Comparison of ENCODE assay signal across 8 cellular contexts in the genomic region with DNA sequence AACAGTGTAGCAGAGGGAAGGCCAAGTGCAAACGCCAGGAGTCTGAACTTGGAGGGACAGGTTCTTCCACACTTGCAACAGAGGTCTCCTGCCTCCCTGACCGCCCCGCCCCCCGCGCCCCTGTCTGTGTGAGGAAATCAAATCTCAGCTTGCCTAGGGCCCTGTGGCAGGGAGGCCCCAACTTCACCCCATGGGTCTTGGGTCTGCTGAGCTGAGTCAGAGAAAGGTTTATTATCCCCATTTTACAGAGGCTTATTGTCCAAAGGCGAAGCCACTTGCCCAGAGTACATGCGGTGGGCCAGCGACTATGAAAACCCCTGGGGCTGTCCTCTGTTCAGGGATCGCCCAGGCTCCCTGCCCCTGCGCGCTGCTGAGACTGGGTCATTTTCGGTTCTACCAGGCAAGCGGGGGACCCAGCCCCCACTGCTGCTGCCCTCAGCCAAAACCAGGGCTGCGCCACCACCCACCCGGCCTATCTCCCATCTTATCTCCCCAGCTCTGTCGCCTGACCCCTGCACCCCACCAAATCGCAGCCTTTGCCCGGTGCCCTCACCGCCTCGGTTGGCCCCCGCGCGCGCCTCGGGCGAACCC. TPM values are rescaled to one million over a fixed set of nuclear protein-coding genes. Genes with fewer than 3 reads are reported as not detected.
DNase-seq lines count a peak whose midpoint lies in the region; ATAC-seq and TF ChIP-seq lines count a peak whose summit lies in the region.

No MANE protein-coding gene starts in this region.

- DNase-seq in WERI-Rb-1 = no peak
- peak; percentile 27 to 74 (median 65) for DNase-seq in right cardiac atrium
- no peak for DNase-seq in gastrocnemius medialis
- no peak for DNase-seq in HT-29 (ENCODE audit: low spot score)
- no peak for DNase-seq in DMS79 treated with DMSO at 0.1 percent for 48 hours (lab: John Stamatoyannopoulos, UW)
- DNase-seq in NCI-H187 treated with DMSO at 0.1 percent for 48 hours (lab: John Stamatoyannopoulos, UW) = no peak

- H3K9me3 ChIP-seq in WERI-Rb-1 (ENCODE audit: severe bottlenecking) (no peaks in the 10 kb centered on the region), right cardiac atrium (ENCODE audit: control insufficient read depth, low read length) (no peaks in the 10 kb centered on the region), gastrocnemius medialis (no peaks in the 10 kb centered on the region)

- TF ChIP-seq CTCF in WERI-Rb-1 (IDR thresholded peaks at IDR 0.05; ENCODE audit: low read depth, low read length) (no peak), gastrocnemius medialis (IDR thresholded peaks at IDR 0.05 in 4 of 5, conservative IDR thresholded peaks at IDR 0.05 in 1 of 5) (no peak)

- WGBS in right cardiac atrium = 38% methylated on average over 26 of the region's 26 CpGs

- H3K36me3 ChIP-seq in WERI-Rb-1 = peaks cover 5% of the 10 kb centered on the region
- no peaks in the 10 kb centered on the region for H3K36me3 ChIP-seq in gastrocnemius medialis

- intact Hi-C loops in right cardiac atrium (cut with DNase I) = no loop called here
- intact Hi-C loops in gastrocnemius medialis (cut with DNase I; ENCODE audit: low total_unique reads) = no loop called here

- TF ChIP-seq POLR2A in gastrocnemius medialis (IDR thresholded peaks at IDR 0.05) = no peak
- no peak for TF ChIP-seq POLR2A in GM18505 (IDR thresholded peaks at IDR 0.05; ENCODE audit: borderline replicate concordance, extremely low read depth, insufficient read depth, insufficient read length)

- ATAC-seq in GM19035 (IDR thresholded peaks at IDR 0.05; ENCODE audit: unreplicated experiment) = peak; percentile 5
- ATAC-seq in right cardiac atrium = peak; percentile 12 to 38
- no peak for ATAC-seq in gastrocnemius medialis
- no peak for ATAC-seq in GM18505 (IDR thresholded peaks at IDR 0.05; ENCODE audit: unreplicated experiment)

- H3K27ac ChIP-seq in WERI-Rb-1 (peak overlapping the region; percentile 71), right cardiac atrium (ENCODE audit: low read length) (no peak overlapping the region), gastrocnemius medialis (peak overlapping the region in 1 of 4 donors; percentile 21)

- H3K27me3 ChIP-seq in WERI-Rb-1 (ENCODE audit: insufficient read depth, low read depth, severe bottlenecking) = no peaks in the 10 kb centered on the region
- H3K27me3 ChIP-seq in right cardiac atrium (ENCODE audit: control insufficient read depth, insufficient read depth) = no peaks in the 10 kb centered on the region
- H3K27me3 ChIP-seq in gastrocnemius medialis = peaks cover 7 to 14% (median 10%) of the 10 kb centered on the region in 3 donors

- H3K4me1 ChIP-seq in right cardiac atrium (ENCODE audit: control insufficient read depth, insufficient read depth, low read length) (peaks cover 3% of the 10 kb centered on the region), gastrocnemius medialis (no peaks in the 10 kb centered on the region)

- in situ Hi-C loops in gastrocnemius medialis (cut with MboI; ENCODE audit: low sequenced_read_pairs in 4 of 4) = no loop called here

- H3K4me3 ChIP-seq in WERI-Rb-1 (ENCODE audit: low read depth, low read length) (peak overlapping the region; percentile 39), right cardiac atrium (ENCODE audit: low read length) (peak overlapping the region; percentile 56), gastrocnemius medialis (peak overlapping the region; percentile 50 to 63 (median 58))

RNA-seq across cellular contexts. Expression of gene CERS4, which starts 1.0 kb away (rescaled TPM):
- total RNA-seq in right cardiac atrium = 10 to 100 TPM; 16.1 to 20.9 (median 18.5) TPM
- 10.2 TPM for polyA plus RNA-seq in right cardiac atrium
- 1 to 10 TPM; 2.1 to 4.0 (median 2.7) TPM for total RNA-seq in gastrocnemius medialis
- not detected in 2 replicates for total RNA-seq in HT-29 (2014; rRNA removed; shearing (Covaris generic))

RNA-seq across cellular contexts. Expression of gene FBN3, which starts 58.8 kb away (rescaled TPM):
- total RNA-seq in right cardiac atrium (not detected), gastrocnemius medialis (under 1 TPM in 1 of 4 donors, not detected in 3; 0.15 TPM)
- polyA plus RNA-seq in right cardiac atrium = not detected
- total RNA-seq in HT-29 (2014; rRNA removed; shearing (Covaris generic)) = not detected in 2 replicates

Comparison
In these comparisons a context has a peak if more than half of its experiments do, and no peak if none do; other contexts are left out.
1. ATAC-seq: peak in GM19035 (single experiment) and right cardiac atrium (2 of 2); none in gastrocnemius medialis (0 of 2) and GM18505 (single experiment).
2. DNase-seq: peak in right cardiac atrium (3 of 3); none in WERI-Rb-1 (single experiment), gastrocnemius medialis (0 of 2), HT-29 (single experiment), DMS79 treated with DMSO at 0.1 percent for 48 hours (single experiment) and NCI-H187 treated with DMSO at 0.1 percent for 48 hours (single experiment).
3. Peak in every context shown above with its lines, with median percentiles within 50 percentile points of each other: H3K4me3 ChIP-seq.